ENCODE assay signal across 23 cellular contexts in the genomic region with DNA sequence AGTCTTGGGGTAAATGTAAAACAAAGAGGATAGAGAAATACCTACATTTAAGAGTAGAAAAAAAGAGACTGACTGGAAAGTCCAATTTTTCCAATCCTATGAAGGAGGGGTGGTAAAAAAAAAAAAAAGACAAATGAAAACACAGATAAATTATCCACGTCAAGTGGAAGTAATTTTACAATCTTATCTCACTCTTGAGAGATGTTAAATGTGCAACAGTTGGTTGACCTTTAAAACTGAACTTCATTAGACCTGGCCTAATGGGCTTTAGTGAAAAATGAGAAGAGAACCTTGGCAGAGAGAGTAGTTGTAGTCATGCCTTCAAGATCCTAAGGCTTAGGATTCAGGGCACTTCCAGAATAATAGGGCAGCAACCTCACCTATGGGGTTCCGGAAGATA. TPM values are rescaled to one million over a fixed set of nuclear protein-coding genes. Genes with fewer than 3 reads are reported as not detected.
"Had no signal": no experiment of that assay in that cellular context is flagged by ENCODE, and none has a peak within 500 bp of the region (broad histone marks: within the 10 kb centered on the region; RNA-seq: fewer than 3 reads in every experiment).

No MANE protein-coding gene starts in this region.

- ATAC-seq: Right ventricle myocardium inferior, SK-N-SH treated with all-trans-retinoic acid at 6 μM for 48 hours had no signal

- DNase-seq: KBM-7, MV-4-11, NCI-H1048, NCI-H1105, NCI-H1417, NCI-H1436 treated with DMSO at 0.1 percent for 48 hours, NCI-H1694, NCI-H187 treated with DMSO at 0.1 percent for 48 hours, NCI-H2029 treated with DMSO at 0.1 percent for 48 hours, NCI-H2171, NCI-H226, NCI-H446, NCI-H510A, NCI-H524 treated with DMSO at 0.1 percent for 48 hours, NCI-H69, NCI-H774, PC-9, Peyer's patch, SHP77 treated with DMSO at 0.1 percent for 48 hours, SJCRH30 had no signal

RNA-seq across cellular contexts. Expression of a gene that starts 20.4 kb away (rescaled TPM):
- total RNA-seq: Right ventricle myocardium inferior, RPMI7951, SJCRH30 had no signal
